ENCODE assay signal across 12 cellular contexts in the genomic region with DNA sequence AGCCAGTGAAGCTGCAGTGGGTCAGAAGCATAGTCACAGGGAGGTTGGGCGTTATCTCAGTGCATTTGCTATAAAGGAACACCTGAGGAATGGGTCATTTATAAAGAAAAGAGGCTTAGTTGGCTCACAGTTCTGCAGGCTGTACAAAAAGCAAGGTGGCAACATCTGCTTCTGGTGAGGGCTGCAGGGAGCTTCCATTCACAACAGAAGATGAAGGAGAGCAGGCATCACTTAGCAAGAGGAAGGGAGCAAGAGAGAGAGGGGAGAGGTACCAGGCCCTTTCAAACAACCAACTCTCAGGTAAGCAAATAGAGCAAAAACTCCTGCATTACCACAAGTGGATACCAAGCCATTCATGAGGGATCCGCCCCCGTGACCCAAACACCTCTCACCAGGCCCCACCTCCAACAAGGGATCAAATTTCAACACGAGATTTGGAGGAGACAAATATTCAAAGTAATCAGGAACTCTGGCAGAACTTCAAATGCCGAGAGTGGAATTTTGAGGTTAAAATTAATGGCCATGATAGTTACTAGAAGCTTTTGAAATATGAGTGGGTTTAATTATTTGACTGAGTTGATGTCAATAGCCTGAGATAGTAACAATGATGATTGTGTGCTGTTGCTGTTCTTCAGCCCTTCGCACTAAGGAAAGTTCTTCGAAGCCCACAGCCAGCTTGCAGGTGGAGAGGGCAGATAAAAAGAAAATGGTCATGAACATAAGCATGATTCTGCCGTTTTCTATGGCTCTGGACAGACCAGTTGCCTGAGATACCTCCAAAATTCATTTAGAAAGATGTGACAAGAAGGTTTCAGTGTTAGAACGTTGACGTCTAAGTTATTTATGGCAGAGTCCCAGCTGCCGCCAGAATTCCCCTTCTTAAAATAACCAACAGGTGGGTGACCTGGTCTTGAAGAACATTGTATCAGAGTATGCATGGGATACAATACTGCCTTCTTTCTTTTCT. TPM values are rescaled to one million over a fixed set of nuclear protein-coding genes. Genes with fewer than 3 reads are reported as not detected.
DNase-seq lines count a peak whose midpoint lies in the region; ATAC-seq and TF ChIP-seq lines count a peak whose summit lies in the region.
"Had no signal": no experiment of that assay in that cellular context is flagged by ENCODE, and none has a peak within 500 bp of the region (broad histone marks: within the 10 kb centered on the region; RNA-seq: fewer than 3 reads in every experiment).

No MANE protein-coding gene starts in this region.

- no peaks in the 10 kb centered on the region for H3K36me3 ChIP-seq in right lobe of liver
- H3K36me3 ChIP-seq in colonic mucosa: no peaks in the 10 kb centered on the region
- H3K36me3 ChIP-seq in MG63: no peaks in the 10 kb centered on the region
- H3K36me3 ChIP-seq: SJSA1 had no signal

- peak overlapping the region in 2 of 3 donors; percentile 75 to 81 for H3K27ac ChIP-seq in right lobe of liver
- H3K27ac ChIP-seq in colonic mucosa: no peak overlapping the region
- H3K27ac ChIP-seq: SJSA1 had no signal

- TF ChIP-seq CTCF in right lobe of liver (IDR thresholded peaks at IDR 0.05): no peak
- TF ChIP-seq CTCF in colonic mucosa (IDR thresholded peaks at IDR 0.05): no peak

- DNase-seq in right lobe of liver (peak in 2 of 3 donors; percentile 65 to 68), colonic mucosa (no peak), MG63 (no peak), GM19240 (ENCODE audit: insufficient read length, low spot score) (no peak)
- no peak for DNase-seq in activated CD4-positive, alpha-beta T cell treated with anti-CD3 and anti-CD28 coated beads, Interleukin-2, amount 50 U/mL, for 4 hours
- DNase-seq: effector CD8-positive, alpha-beta T cell; KG1 had no signal

- peak; percentile 86 for ATAC-seq in GM18517 (IDR thresholded peaks at IDR 0.05; ENCODE audit: unreplicated experiment)
- peak; percentile 81 for ATAC-seq in GM21529 (IDR thresholded peaks at IDR 0.05; ENCODE audit: unreplicated experiment)
- peak; percentile 69 for ATAC-seq in HG03280 (IDR thresholded peaks at IDR 0.05; ENCODE audit: unreplicated experiment)
- peak; percentile 86 to 91 (median 90) for ATAC-seq in right lobe of liver
- ATAC-seq: activated T-helper 17 cell treated with anti-CD3 and anti-CD28 coated beads, Interleukin-2, amount 50 U/mL, for 72 hours had no signal

- H3K27me3 ChIP-seq in right lobe of liver (no peaks in the 10 kb centered on the region), colonic mucosa (no peaks in the 10 kb centered on the region), MG63 (no peaks in the 10 kb centered on the region)
- H3K27me3 ChIP-seq: SJSA1 had no signal

- 42% methylated on average over 11 of the region's 11 CpGs for WGBS in right lobe of liver (ENCODE audit: insufficient coverage, low coverage, low lambda C conversion rate, missing lambda C conversion rate)

- H3K9me3 ChIP-seq in right lobe of liver: no peaks in the 10 kb centered on the region
- no peaks in the 10 kb centered on the region for H3K9me3 ChIP-seq in colonic mucosa
- peaks cover 7% of the 10 kb centered on the region; the same call in 1 of the 2 replicates for H3K9me3 ChIP-seq in MG63
- H3K9me3 ChIP-seq: SJSA1 had no signal

- TF ChIP-seq POLR2A in right lobe of liver (IDR thresholded peaks at IDR 0.05): no peak

- intact Hi-C loops in right lobe of liver (cut with DNase I): no loop called here
- intact Hi-C loops in colonic mucosa (cut with DNase I): no loop called here

- H3K4me3 ChIP-seq in right lobe of liver (no peak overlapping the region), colonic mucosa (no peak overlapping the region), MG63 (no peak overlapping the region)
- H3K4me3 ChIP-seq: SJSA1 had no signal

- no peak overlapping the region for H3K9ac ChIP-seq in colonic mucosa (ENCODE audit: low read depth in 2 of 2, low read length in 2 of 2)

- H3K4me1 ChIP-seq in right lobe of liver: peaks cover 0 to 19% (median 3%) of the 10 kb centered on the region in 4 donors
- H3K4me1 ChIP-seq in colonic mucosa: no peaks in the 10 kb centered on the region
- H3K4me1 ChIP-seq: SJSA1 had no signal

RNA-seq across cellular contexts. Expression of a gene that starts 55.3 kb away (rescaled TPM):
- total RNA-seq in right lobe of liver (1 to 10 TPM in 2 of 6 experiments, under 1 TPM in 3, not detected in 1; 0.46 to 1.9 (median 0.92) TPM), colonic mucosa (10 to 100 TPM; 56.6 to 79.9 TPM)
- total RNA-seq in MG63 (2014; rRNA removed; shearing (Covaris generic); ENCODE audit: low replicate concordance): 1.5 and 2.1 TPM in 2 replicates

Comparison
In these comparisons a context has a peak if more than half of its experiments do, and no peak if none do; other contexts are left out.
1. DNase-seq: peak in right lobe of liver (2 of 3); none in activated CD4-positive, alpha-beta T cell treated with anti-CD3 and anti-CD28 coated beads, Interleukin-2, amount 50 U/mL, for 4 hours (0 of 2), colonic mucosa (single experiment), MG63 (single experiment) and GM19240 (single experiment).
2. RNA of a gene that starts 55.3 kb away (total RNA-seq): 56.6 to 79.9 TPM in colonic mucosa; 1.5 to 2.1 TPM in MG63 and 0.46 to 1.9 TPM in right lobe of liver; every median in the first group is over 10 times any median in the second.
3. Peak in every context shown above with its lines, with median percentiles within 50 percentile points of each other: ATAC-seq.